Comparison of ENCODE assay signal across 1 cellular context in genomic region chr2:12035029-12035720, GRCh38.
TF ChIP-seq lines count a peak whose summit lies in the region.

No MANE protein-coding gene starts in this region.

TF ChIP-seq in endothelial cell of umbilical vein, 7 proteins besides CTCF, POLR2A, EP300 and RAD21:
- no peak for TF ChIP-seq EZH2 (IDR thresholded peaks at IDR 0.05; ENCODE audit: borderline replicate concordance, low read depth, low read length, severe bottlenecking)
- TF ChIP-seq, protein P1, sequence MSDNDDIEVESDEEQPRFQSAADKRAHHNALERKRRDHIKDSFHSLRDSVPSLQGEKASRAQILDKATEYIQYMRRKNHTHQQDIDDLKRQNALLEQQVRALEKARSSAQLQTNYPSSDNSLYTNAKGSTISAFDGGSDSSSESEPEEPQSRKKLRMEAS (IDR thresholded peaks at IDR 0.05; ENCODE audit: insufficient read depth, insufficient read length) = no peak
- TF ChIP-seq POLR2AphosphoS5 (IDR thresholded peaks at IDR 0.05; ENCODE audit: insufficient read depth, low read depth, low read length) = no peak
- no peak for TF ChIP-seq JUN (IDR thresholded peaks at IDR 0.05; ENCODE audit: borderline replicate concordance, insufficient read depth, insufficient read length, low read depth)
- TF ChIP-seq GATA2 (IDR thresholded peaks at IDR 0.05; ENCODE audit: insufficient read depth, insufficient read length, low read depth, low read length) = no peak
- TF ChIP-seq FOS (IDR thresholded peaks at IDR 0.05; ENCODE audit: borderline replicate concordance, insufficient read depth, low read length) = no peak
- TF ChIP-seq MYC (IDR thresholded peaks at IDR 0.05; ENCODE audit: low read depth, low read length) = no peak
TF ChIP-seq in endothelial cell of umbilical vein: peak in this region for 0.
